ENCODE assay signal across 8 cellular contexts in the genomic region with DNA sequence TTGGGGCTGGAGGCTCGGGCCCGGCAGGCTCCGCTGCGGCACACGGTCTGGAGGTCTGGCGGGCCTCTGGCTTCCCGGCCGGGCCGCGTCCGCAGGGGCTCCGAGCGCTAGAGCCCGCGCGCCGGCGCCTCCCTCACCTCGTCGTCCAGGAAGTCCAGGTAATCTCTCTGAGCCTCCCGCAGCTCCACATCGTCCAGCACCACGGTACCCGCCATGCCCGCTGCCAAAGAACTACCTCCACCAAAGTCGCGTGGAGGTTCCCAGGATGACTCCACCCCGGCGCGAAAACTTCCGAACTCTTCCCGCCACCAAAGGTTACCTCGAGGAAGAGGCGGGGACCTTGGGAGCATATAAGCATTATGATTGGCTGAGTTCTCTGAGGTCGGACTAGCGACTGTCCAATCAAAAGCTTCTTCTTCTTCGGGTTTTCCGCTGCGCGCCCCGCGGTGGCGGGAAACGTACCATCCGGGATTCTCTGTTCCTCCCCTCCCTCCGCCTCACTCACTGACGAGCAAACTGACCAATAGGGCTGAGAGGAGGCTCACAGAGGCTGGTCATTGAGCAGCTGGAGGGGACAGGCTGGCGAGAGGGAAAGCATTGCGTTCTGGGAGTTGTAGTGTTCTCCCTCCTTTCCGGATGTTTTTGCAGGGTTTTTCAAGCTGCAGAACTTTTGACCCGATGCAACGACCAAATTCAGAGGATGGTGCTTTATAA. TPM values are rescaled to one million over a fixed set of nuclear protein-coding genes. Genes with fewer than 3 reads are reported as not detected.
DNase-seq lines count a peak whose midpoint lies in the region; ATAC-seq and TF ChIP-seq lines count a peak whose summit lies in the region.

A gene (minus strand): TSS at position 283 of the 714 bp plus-strand sequence. CDS start 68 bp downstream, at position 215.

- 0 to 1% methylated on average over 39 to 46 of the region's 52 CpGs for WGBS in tibial nerve, 2 donors

- H3K36me3 ChIP-seq in adipocyte (ENCODE audit: control insufficient read depth, insufficient read depth, low read length, severe bottlenecking), result peaks cover 26% of the 10 kb centered on the region
- peaks cover 25% of the 10 kb centered on the region for H3K36me3 ChIP-seq in cardiac muscle cell
- H3K36me3 ChIP-seq in parathyroid adenoma (ENCODE audit: control insufficient read depth, insufficient read depth, low read length), result no peaks in the 10 kb centered on the region
- H3K36me3 ChIP-seq in tibial nerve, result peaks cover 0 to 31% (median 0%) of the 10 kb centered on the region in 3 donors

- H3K79me2 ChIP-seq in parathyroid adenoma, result no peaks in the 10 kb centered on the region

- peak; percentile 7 to 83 for TF ChIP-seq EP300 in tibial nerve (IDR thresholded peaks at IDR 0.05)

- H3K4me3 ChIP-seq in GM12864 (ENCODE audit: low read depth, low read length) (peak within 1 kb of the TSS; percentile 96), adipocyte (ENCODE audit: low read length) (peak within 1 kb of the TSS; percentile 96), cardiac muscle cell (peak within 1 kb of the TSS; percentile 56), parathyroid adenoma (ENCODE audit: low read depth, low read length) (peak within 1 kb of the TSS; percentile 86), tibial nerve (peak within 1 kb of the TSS; percentile 55 to 90 (median 78))

- H3K9ac ChIP-seq in adipocyte (ENCODE audit: low read length) (peak within 1 kb of the TSS; percentile 87), parathyroid adenoma (no peak within 1 kb of the TSS)

- H3K4me1 ChIP-seq in adipocyte (ENCODE audit: control insufficient read depth, insufficient read depth, low read length) (peaks cover 30% of the 10 kb centered on the region), cardiac muscle cell (ENCODE audit: low read depth) (no peaks in the 10 kb centered on the region), parathyroid adenoma (peaks cover 6% of the 10 kb centered on the region), tibial nerve (peaks cover 0 to 38% (median 12%) of the 10 kb centered on the region in 4 donors)

- H3K9me3 ChIP-seq in adipocyte (ENCODE audit: control insufficient read depth, low read length), result no peaks in the 10 kb centered on the region
- no peaks in the 10 kb centered on the region for H3K9me3 ChIP-seq in cardiac muscle cell (ENCODE audit: low read depth)
- no peaks in the 10 kb centered on the region for H3K9me3 ChIP-seq in parathyroid adenoma (ENCODE audit: control insufficient read depth, low read length)
- no peaks in the 10 kb centered on the region for H3K9me3 ChIP-seq in tibial nerve

- TF ChIP-seq CTCF in GM12864 (IDR thresholded peaks at IDR 0.05; ENCODE audit: low read depth, low read length, missing control alignments), result no peak
- TF ChIP-seq CTCF in cardiac muscle cell (IDR thresholded peaks at IDR 0.05; ENCODE audit: low read depth, low read length), result no peak
- no peak for TF ChIP-seq CTCF in parathyroid adenoma (IDR thresholded peaks at IDR 0.05)
- peak in 4 of 5 experiments; percentile 9 to 56 (median 39) for TF ChIP-seq CTCF in tibial nerve (IDR thresholded peaks at IDR 0.05)

- peak; percentile 97 for ATAC-seq in HG02759 (IDR thresholded peaks at IDR 0.05; ENCODE audit: unreplicated experiment)

- H3K27me3 ChIP-seq in adipocyte (replicated peaks; ENCODE audit: control insufficient read depth, insufficient read depth, low read length), result no peaks in the 10 kb centered on the region
- H3K27me3 ChIP-seq in cardiac muscle cell, result no peaks in the 10 kb centered on the region
- no peaks in the 10 kb centered on the region for H3K27me3 ChIP-seq in parathyroid adenoma (ENCODE audit: control insufficient read depth, insufficient read depth, low read length)
- H3K27me3 ChIP-seq in tibial nerve, result no peaks in the 10 kb centered on the region

- TF ChIP-seq POLR2A in tibial nerve (IDR thresholded peaks at IDR 0.05), result peak in 1 of 2 donors; percentile 46

- H2AFZ ChIP-seq in parathyroid adenoma, result peak within 1 kb of the TSS; percentile 84

- H3K4me2 ChIP-seq in parathyroid adenoma (ENCODE audit: low read length), result peak within 1 kb of the TSS; percentile 87

- DNase-seq in GM12864 (ENCODE audit: low read depth) (peak; percentile 99), NCI-H1417 (lab: John Stamatoyannopoulos, UW) (peak; percentile 98 to 100 (median 98)), SW 1271 (lab: John Stamatoyannopoulos, UW) (peak; percentile 98 to 100), adipocyte (ENCODE audit: low read depth) (peak; percentile 100), cardiac muscle cell (ENCODE audit: low read depth in 1 of 2, low spot score in 1 of 2) (peak; percentile 99), tibial nerve (ENCODE audit: low spot score in 2 of 2) (peak; percentile 94 to 96)

- H3K27ac ChIP-seq in cardiac muscle cell, result peak within 1 kb of the TSS; percentile 61
- H3K27ac ChIP-seq in parathyroid adenoma, result peak within 1 kb of the TSS; percentile 22
- H3K27ac ChIP-seq in tibial nerve, result peak within 1 kb of the TSS; percentile 32 to 83 (median 78)

RNA-seq across cellular contexts. Expression of the gene that starts here (rescaled TPM):
- total RNA-seq in cardiac muscle cell, result 130 and 149 TPM in 2 replicates
- polyA plus RNA-seq in cardiac muscle cell, result 98.8 and 134 TPM in 2 replicates
- 10 to 100 TPM; 33.2 to 67.1 (median 35.1) TPM for total RNA-seq in tibial nerve

Comparison
In these comparisons a context has a peak if more than half of its experiments do, and no peak if none do; other contexts are left out.
1. Peak in every context shown above with its lines: DNase-seq, ATAC-seq, H3K4me3 ChIP-seq and H3K27ac ChIP-seq.
2. CTCF ChIP-seq: peak in tibial nerve (4 of 5); none in GM12864 (single experiment), cardiac muscle cell (single experiment) and parathyroid adenoma (single experiment).
3. H3K27ac ChIP-seq: peak in every context shown above with its lines; median percentile 78 in tibial nerve; 61 in cardiac muscle cell; 22 in parathyroid adenoma.